Comparison of ENCODE assay signal across 8 cellular contexts in the genomic region with DNA sequence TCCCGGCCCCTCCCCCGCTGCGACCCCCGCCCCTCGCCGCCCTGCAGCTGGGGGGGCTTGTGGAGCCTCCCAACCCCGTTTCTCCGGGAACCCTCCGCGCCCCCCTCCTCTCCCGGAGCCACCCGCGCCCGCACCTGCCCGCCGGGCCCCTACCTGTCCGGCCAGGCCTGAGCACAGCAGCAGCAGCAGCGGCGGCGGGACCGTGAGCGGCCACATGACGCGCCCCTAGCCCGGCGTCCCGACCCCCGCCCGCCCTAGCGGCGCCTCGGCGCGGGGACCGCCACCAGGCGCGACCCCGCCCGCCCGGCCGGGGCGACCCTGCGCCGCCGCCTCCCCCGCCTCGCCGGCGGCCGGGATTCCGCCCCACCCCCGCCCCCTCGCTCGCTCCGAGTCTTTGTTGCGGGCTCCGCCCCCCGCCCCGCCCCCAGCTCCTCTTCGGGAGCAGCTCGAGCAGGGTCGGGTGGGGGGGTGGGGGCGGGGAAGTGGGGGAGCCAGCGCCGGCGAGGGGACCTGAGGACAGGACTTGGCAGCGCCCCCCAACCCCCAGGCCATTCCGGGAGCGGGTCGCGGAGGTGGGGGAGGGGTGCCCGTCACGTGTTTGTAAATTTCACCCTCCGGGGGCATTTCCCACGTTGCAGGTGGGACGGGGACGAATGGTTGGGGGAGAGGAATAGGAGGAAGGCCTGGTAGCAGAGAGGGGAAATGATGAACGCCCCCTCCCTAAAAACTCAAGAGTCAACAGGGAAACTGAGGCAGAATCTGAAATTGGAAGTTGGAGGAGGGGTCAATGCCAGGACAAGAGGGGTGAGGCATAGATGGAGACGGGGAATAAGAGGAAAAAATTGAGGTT. TPM values are rescaled to one million over a fixed set of nuclear protein-coding genes. Genes with fewer than 3 reads are reported as not detected.
DNase-seq lines count a peak whose midpoint lies in the region; ATAC-seq and TF ChIP-seq lines count a peak whose summit lies in the region.

TSS of gene OLFM2 (minus strand) at position 365 of the 850 bp plus-strand sequence. CDS start at position 216, 149 bp downstream.

- no peak within 1 kb of the TSS for H2AFZ ChIP-seq in mammary epithelial cell (ENCODE audit: low read depth, low read length)

- peaks cover 11% of the 10 kb centered on the region for H3K27me3 ChIP-seq in BE2C
- peaks cover 13% of the 10 kb centered on the region; the same call in 1 of the 2 replicates for H3K27me3 ChIP-seq in HUES64 (ENCODE audit: insufficient read depth, low read length)
- peaks cover 2% of the 10 kb centered on the region for H3K27me3 ChIP-seq in mammary epithelial cell (ENCODE audit: insufficient read depth, low read length)

- ATAC-seq in sciatic nerve (no peak), HG03457 (IDR thresholded peaks at IDR 0.05; ENCODE audit: unreplicated experiment) (no peak)

- no peaks in the 10 kb centered on the region for H3K9me3 ChIP-seq in BE2C
- no peaks in the 10 kb centered on the region for H3K9me3 ChIP-seq in HUES64 (ENCODE audit: insufficient read depth, low read depth, low read length)
- no peaks in the 10 kb centered on the region for H3K9me3 ChIP-seq in mammary epithelial cell (replicated peaks; ENCODE audit: insufficient read depth, low read length)

- CTCF ChIA-PET in mammary epithelial cell (lab: Charles Lee; ENCODE audit: low non-redundant PET) = interaction anchor here (0.6 kb wide), 1 partner anchor 160 kb away, joined by 4 read pairs; no protein-coding TSS in a partner anchor

- no peaks in the 10 kb centered on the region for H3K36me3 Mint-ChIP-seq in mesothelial cell of epicardium

- peak within 1 kb of the TSS; percentile 86 for H3K4me3 Mint-ChIP-seq in mesothelial cell of epicardium

- dilution Hi-C loops in mammary epithelial cell (cut with HindIII; ENCODE audit: low sequenced_read_pairs) = loop anchor here (25.0 kb wide), 1 partner anchor 301 kb away; the partner anchor contains the start of gene S1PR2

- no peaks in the 10 kb centered on the region for H3K79me2 ChIP-seq in mammary epithelial cell (ENCODE audit: insufficient read depth, low read length)

- peaks cover 27% of the 10 kb centered on the region for H3K4me1 Mint-ChIP-seq in mesothelial cell of epicardium

- BruUV-seq in mammary epithelial cell (replicated peaks; lab: Mats Ljungman, UMichigan) = no TSS peak

- in situ Hi-C loops in mammary epithelial cell (cut with MboI; ENCODE audit: low sequenced_read_pairs in 2 of 2) = loop anchor here (5.0 to 25.0 kb wide), 5 partner anchors 66 to 451 kb away; partner anchors contain the start of genes TYK2 (in 2 of the 2) and MRPL4 (in 1 of the 2)

- H4K20me1 ChIP-seq in mammary epithelial cell (ENCODE audit: insufficient read depth, low read length) = no peaks in the 10 kb centered on the region

- peak within 1 kb of the TSS; percentile 32 for H3K4me2 ChIP-seq in mammary epithelial cell (ENCODE audit: insufficient read depth, low read depth, low read length)

- DNase-seq in BE2C (peak; percentile 57), mammary epithelial cell (no peak), mesothelial cell of epicardium (ENCODE audit: low spot score in 2 of 2, unreplicated experiment in 2 of 2) (peak; percentile 49 to 55), cerebellar cortex (ENCODE audit: low spot score) (no peak), sciatic nerve (ENCODE audit: low spot score) (no peak), GOT3 (lab: John Stamatoyannopoulos, UW) (no peak)

- intact Hi-C loops in mammary epithelial cell (cut with micrococcal nuclease) = no loop called here
- intact Hi-C loops in sciatic nerve (cut with DNase I) = loop anchor here (10.0 kb wide), 2 partner anchors 168 to 318 kb away; partner anchors contain the start of genes ANGPTL6, MRPL4 and PPAN

- H3K27ac Mint-ChIP-seq in mesothelial cell of epicardium = peak within 1 kb of the TSS; percentile 73

- H3K4me3 ChIP-seq in BE2C (ENCODE audit: low read depth, low read length) = no peak within 1 kb of the TSS
- H3K4me3 ChIP-seq in HUES64 (ENCODE audit: low read length) = peak within 1 kb of the TSS; percentile 83
- peak within 1 kb of the TSS in 1 of 3 experiments; percentile 43 for H3K4me3 ChIP-seq in mammary epithelial cell (replicated peaks in 1 of 3; ENCODE audit: insufficient read depth in 1 of 3, low read depth in 2 of 3, low read length in 3 of 3)

- H3K9me3 Mint-ChIP-seq in mesothelial cell of epicardium = no peaks in the 10 kb centered on the region

- peak within 1 kb of the TSS; percentile 73 for H3K9ac ChIP-seq in HUES64 (ENCODE audit: low read depth, low read length)
- no peak within 1 kb of the TSS for H3K9ac ChIP-seq in mammary epithelial cell (ENCODE audit: insufficient read depth, low read length)

- WGBS in HUES64 = under 1% methylated on average over 60 of the region's 79 CpGs
- 0% methylated on average over 4 of the region's 79 CpGs for WGBS in mammary epithelial cell (ENCODE audit: low coverage, missing lambda C conversion rate)

- H3K27me3 Mint-ChIP-seq in mesothelial cell of epicardium (ENCODE audit: low read depth) = peaks cover 14% of the 10 kb centered on the region

- TF ChIP-seq CTCF in BE2C (IDR thresholded peaks at IDR 0.05; ENCODE audit: low read depth, low read length) (no peak), mammary epithelial cell (conservative IDR thresholded peaks at IDR 0.05 in 1 of 2, IDR thresholded peaks at IDR 0.05 in 1 of 2; ENCODE audit: extremely low read depth in 1 of 2, insufficient read depth in 1 of 2, low read depth in 1 of 2, low read length in 2 of 2) (no peak), mesothelial cell of epicardium (IDR thresholded peaks at IDR 0.05; ENCODE audit: unreplicated experiment) (no peak)

- no peaks in the 10 kb centered on the region for H3K36me3 ChIP-seq in BE2C
- no peaks in the 10 kb centered on the region for H3K36me3 ChIP-seq in HUES64 (ENCODE audit: insufficient read depth, low read length)
- H3K36me3 ChIP-seq in mammary epithelial cell (ENCODE audit: insufficient read depth, low read length) = no peaks in the 10 kb centered on the region

- H3K4me1 ChIP-seq in BE2C = no peaks in the 10 kb centered on the region
- H3K4me1 ChIP-seq in HUES64 (ENCODE audit: insufficient read depth, low read length) = 0 out of 2 replicates have a peak, but pooled peaks cover 12% of the 10 kb centered on the region
- H3K4me1 ChIP-seq in mammary epithelial cell (ENCODE audit: insufficient read depth, low read length) = no peaks in the 10 kb centered on the region

- H3K27ac ChIP-seq in HUES64 (ENCODE audit: low read depth, low read length) = peak within 1 kb of the TSS; percentile 61; the same call in 1 of the 2 replicates
- H3K27ac ChIP-seq in mammary epithelial cell (ENCODE audit: insufficient read depth, low read depth, low read length) = no peak within 1 kb of the TSS

RNA-seq across cellular contexts. Expression of gene OLFM2, which starts in this region (rescaled TPM):
- polyA plus RNA-seq in BE2C (2012; ENCODE audit: insufficient read depth, insufficient read length, low read depth) = 0.43 TPM
- 39.1 TPM for polyA plus RNA-seq in HUES64 (2013, experiment 1 of 2)
- polyA plus RNA-seq in HUES64 (2013, experiment 2 of 2) = 52.9 TPM
- total RNA-seq in mammary epithelial cell (1 to 10 TPM; 2.0 to 6.8 TPM), mesothelial cell of epicardium (91.7 to 100 TPM (median 99.2 TPM) in 3 replicates), sciatic nerve (6.9 TPM)
- polyA plus RNA-seq in mammary epithelial cell = 0.91 TPM
- not detected for polyA minus RNA-seq in mammary epithelial cell

Comparison
In these comparisons a context has a peak if more than half of its experiments do, and no peak if none do; other contexts are left out.
1. RNA of gene OLFM2 (total RNA-seq): 91.7 to 100 TPM in mesothelial cell of epicardium; 6.9 TPM in sciatic nerve (single experiment) and 2.0 to 6.8 TPM in mammary epithelial cell; every median in the first group is over 10 times any median in the second.
2. DNase-seq: peak in BE2C (single experiment) and mesothelial cell of epicardium (2 of 2); none in mammary epithelial cell (single experiment), cerebellar cortex (single experiment), sciatic nerve (single experiment) and GOT3 (single experiment).